In the genomic region with DNA sequence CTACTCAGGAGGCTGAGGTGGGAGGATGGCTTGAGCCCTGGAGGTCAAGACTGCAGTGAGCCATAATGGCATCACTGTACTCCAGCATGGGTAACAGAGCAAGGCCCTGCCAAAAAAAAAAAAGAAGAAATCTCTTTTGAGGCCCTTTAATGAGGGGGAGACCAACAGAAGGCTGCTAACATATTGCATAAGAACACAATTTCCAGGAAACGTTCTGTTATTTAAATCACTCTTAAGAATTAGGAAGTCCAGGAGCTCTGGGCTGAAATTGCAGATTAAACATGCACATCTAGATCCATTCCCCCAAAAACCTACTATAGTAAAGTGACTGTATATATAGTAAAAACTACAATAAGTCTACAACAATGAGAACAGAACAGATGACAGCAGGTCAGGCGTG, we compare ENCODE assay signal across 1 cellular context.
TF ChIP-seq lines count a peak whose summit lies in the region.

No MANE protein-coding gene starts in this region.

TF ChIP-seq in HepG2, 621 proteins besides CTCF, POLR2A, EP300 and RAD21:
- TF ChIP-seq ETV5 (CRISPR knock-in tag; IDR thresholded peaks at IDR 0.05; ENCODE audit: borderline replicate concordance) = no peak
- no peak for TF ChIP-seq U2AF1 (optimal IDR thresholded peaks at IDR 0.05; ENCODE audit: low read depth, low read length)
- TF ChIP-seq ZNF572 (CRISPR knock-in tag; IDR thresholded peaks at IDR 0.05) = no peak
- TF ChIP-seq, protein P1, sequence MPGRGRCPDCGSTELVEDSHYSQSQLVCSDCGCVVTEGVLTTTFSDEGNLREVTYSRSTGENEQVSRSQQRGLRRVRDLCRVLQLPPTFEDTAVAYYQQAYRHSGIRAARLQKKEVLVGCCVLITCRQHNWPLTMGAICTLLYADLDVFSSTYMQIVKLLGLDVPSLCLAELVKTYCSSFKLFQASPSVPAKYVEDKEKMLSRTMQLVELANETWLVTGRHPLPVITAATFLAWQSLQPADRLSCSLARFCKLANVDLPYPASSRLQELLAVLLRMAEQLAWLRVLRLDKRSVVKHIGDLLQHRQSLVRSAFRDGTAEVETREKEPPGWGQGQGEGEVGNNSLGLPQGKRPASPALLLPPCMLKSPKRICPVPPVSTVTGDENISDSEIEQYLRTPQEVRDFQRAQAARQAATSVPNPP (CRISPR knock-in tag; IDR thresholded peaks at IDR 0.05) = no peak
- TF ChIP-seq ARNTL (CRISPR knock-in tag; IDR thresholded peaks at IDR 0.05) = no peak
- no peak for TF ChIP-seq ZNF615 (CRISPR knock-in tag; IDR thresholded peaks at IDR 0.05; ENCODE audit: borderline replicate concordance)
- no peak for TF ChIP-seq CAMTA2 (CRISPR knock-in tag; IDR thresholded peaks at IDR 0.05; ENCODE audit: borderline replicate concordance)
- TF ChIP-seq NFIC (IDR thresholded peaks at IDR 0.05; ENCODE audit: low read length) = no peak
- no peak for TF ChIP-seq CC2D1A (CRISPR knock-in tag; IDR thresholded peaks at IDR 0.05)
- TF ChIP-seq, protein P2, sequence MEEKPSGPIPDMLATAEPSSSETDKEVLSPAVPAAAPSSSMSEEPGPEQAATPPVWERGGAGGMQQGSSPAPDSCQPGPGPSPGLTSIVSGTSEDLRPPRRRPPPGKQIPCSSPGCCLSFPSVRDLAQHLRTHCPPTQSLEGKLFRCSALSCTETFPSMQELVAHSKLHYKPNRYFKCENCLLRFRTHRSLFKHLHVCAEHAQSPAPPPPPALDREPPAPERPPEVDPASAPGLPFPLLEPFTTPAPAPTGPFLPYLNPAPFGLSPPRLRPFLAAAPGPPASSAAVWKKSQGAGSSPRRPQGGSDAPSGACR (CRISPR knock-in tag; IDR thresholded peaks at IDR 0.05) = no peak
